ENCODE assay signal across 8 cellular contexts in the genomic region with DNA sequence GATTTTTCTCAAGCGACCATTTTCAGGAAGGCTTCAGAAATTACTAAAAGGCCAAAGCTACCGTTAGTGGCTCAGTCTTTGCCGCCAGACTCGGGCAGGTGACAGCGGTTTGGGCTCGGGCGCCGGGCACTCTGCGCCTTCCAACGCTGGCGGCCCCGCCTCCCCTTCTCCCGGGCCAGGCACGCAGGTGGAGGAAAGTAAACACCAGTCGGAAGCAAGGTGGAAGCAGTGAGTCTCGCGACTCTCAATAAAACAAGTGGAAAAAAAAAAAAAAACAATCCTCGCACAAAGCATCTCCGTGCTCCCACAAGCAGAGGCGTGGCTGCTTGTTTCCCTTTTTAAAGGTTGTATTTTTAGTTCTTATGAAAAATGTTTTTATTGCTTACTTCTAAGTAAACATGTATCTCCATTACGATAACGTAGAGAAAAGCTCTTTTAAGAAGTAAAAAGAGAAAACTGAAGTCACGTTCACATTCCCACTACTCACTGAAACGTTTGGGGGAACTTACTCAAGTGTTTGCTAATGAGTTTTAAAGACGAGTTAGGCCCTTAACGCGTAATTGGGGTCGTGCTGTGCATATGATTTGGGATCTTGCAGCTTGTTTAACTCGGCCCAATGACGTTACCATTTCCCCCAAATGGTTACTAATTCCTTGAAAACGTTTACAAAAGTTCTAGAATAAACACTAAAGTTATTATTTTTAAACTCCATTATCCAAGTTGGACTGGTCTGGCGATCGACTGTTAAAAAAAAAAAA. TPM values are rescaled to one million over a fixed set of nuclear protein-coding genes. Genes with fewer than 3 reads are reported as not detected.
DNase-seq lines count a peak whose midpoint lies in the region; ATAC-seq and TF ChIP-seq lines count a peak whose summit lies in the region.

No MANE protein-coding gene starts in this region.

- H3K4me3 ChIP-seq in cardiac fibroblast (replicated peaks in 1 of 2; ENCODE audit: low read depth in 2 of 2, low read length in 2 of 2): peak overlapping the region; percentile 74 to 75

- peak; percentile 81 for DNase-seq in DMS 273 (lab: John Stamatoyannopoulos, UW; ENCODE audit: unreplicated experiment)
- DNase-seq in KG1 (lab: John Stamatoyannopoulos, UW): peak; percentile 52
- DNase-seq in SKM-1 treated with dmso at 0.1 percent for 144 hours (lab: John Stamatoyannopoulos, UW; ENCODE audit: unreplicated experiment): peak; percentile 54
- DNase-seq in cardiac fibroblast (ENCODE audit: low read depth in 2 of 2): peak in 1 of 2 donors; percentile 16
- DNase-seq in left colon: peak; percentile 74 to 80
- peak; percentile 38 for DNase-seq in stimulated activated CD4-positive, alpha-beta T cell treated with anti-CD3 and anti-CD28 coated beads, Interleukin-4, amount 100 ng/mL, for 1 hour

- TF ChIP-seq CTCF in cardiac fibroblast (IDR thresholded peaks at IDR 0.05; ENCODE audit: low read depth, low read length): no peak

- intact Hi-C loops in left colon (cut with DNase I, micrococcal nuclease): no loop called here

- peak; percentile 67 for ATAC-seq in left colon
- ATAC-seq in HG03025 (IDR thresholded peaks at IDR 0.05; ENCODE audit: low FRiP score, unreplicated experiment): no peak
- no peak for ATAC-seq in GM19035 (IDR thresholded peaks at IDR 0.05; ENCODE audit: unreplicated experiment)

RNA-seq across cellular contexts. Expression of a gene that starts 0.9 kb away (rescaled TPM):
- total RNA-seq in left colon: 10 to 100 TPM; 17.1 to 17.5 TPM
